8 cellular contexts compared by ENCODE assay signal in genomic region chr1:43171312-43171875, GRCh38. TPM values are rescaled to one million over a fixed set of nuclear protein-coding genes. Genes with fewer than 3 reads are reported as not detected.
A peak's percentile ranks its signal among the peaks of the same experiment; 100 is the strongest.
DNase-seq lines count a peak whose midpoint lies in the region; ATAC-seq, FAIRE-seq and TF ChIP-seq lines count a peak whose summit lies in the region.

No MANE protein-coding gene starts in this region.

- peak overlapping the region; percentile 96 for H3K4me2 ChIP-seq in BLaER1

- 0 out of 2 replicates have a peak, but pooled peaks cover 19% of the 10 kb centered on the region for H4K20me1 ChIP-seq in BLaER1

- in situ Hi-C loops in astrocyte of the spinal cord (cut with HindIII; ENCODE audit: low sequenced_read_pairs): no loop called here

- peak overlapping the region; percentile 81 for H3K9ac ChIP-seq in BLaER1

- peaks cover 44% of the 10 kb centered on the region for H3K36me3 ChIP-seq in BLaER1
- peaks cover 14 to 18% of the 10 kb centered on the region in 2 donors for H3K36me3 ChIP-seq in lung (ENCODE audit: control insufficient read depth in 2 of 2, insufficient read depth in 2 of 2, low read length in 2 of 2)
- no peaks in the 10 kb centered on the region for H3K36me3 ChIP-seq in uterus

- H3K27me3 ChIP-seq in BLaER1 (no peaks in the 10 kb centered on the region), lung (ENCODE audit: control insufficient read depth, insufficient read depth) (no peaks in the 10 kb centered on the region), uterus (no peaks in the 10 kb centered on the region)

- H3K9me3 ChIP-seq in BLaER1: no peaks in the 10 kb centered on the region
- no peaks in the 10 kb centered on the region for H3K9me3 ChIP-seq in lung (ENCODE audit: control insufficient read depth in 2 of 2, insufficient read depth in 1 of 2, low read length in 1 of 2)
- H3K9me3 ChIP-seq in uterus: no peaks in the 10 kb centered on the region

- TF ChIP-seq POLR2A in uterus (IDR thresholded peaks at IDR 0.05) (no peak), GM12891 (IDR thresholded peaks at IDR 0.05; ENCODE audit: low read depth, low read length) (no peak)

- intact Hi-C loops in uterus (cut with DNase I; ENCODE audit: low total_unique reads): no loop called here

- DNase-seq in astrocyte of the spinal cord (ENCODE audit: low read depth, low spot score) (no peak), lung (ENCODE audit: low spot score) (no peak), uterus (no peak), ecto neural progenitor cell (ENCODE audit: low spot score) (no peak), HuH-7.5 (ENCODE audit: low spot score) (no peak), GM12891 (ENCODE audit: insufficient read length, low spot score) (no peak)

- TF ChIP-seq CTCF in astrocyte of the spinal cord (IDR thresholded peaks at IDR 0.05; ENCODE audit: low read depth, low read length): no peak
- TF ChIP-seq CTCF in lung (IDR thresholded peaks at IDR 0.05; ENCODE audit: control extremely low read depth, extremely low read depth): no peak
- TF ChIP-seq CTCF in uterus (IDR thresholded peaks at IDR 0.05): no peak

- H3K4me1 ChIP-seq in BLaER1: peaks cover 21% of the 10 kb centered on the region
- peaks cover 0 to 5% of the 10 kb centered on the region in 2 donors for H3K4me1 ChIP-seq in lung (ENCODE audit: control insufficient read depth in 2 of 2, insufficient read depth in 2 of 2, low read length in 2 of 2)
- H3K4me1 ChIP-seq in uterus: peaks cover 0 to 4% of the 10 kb centered on the region in 2 donors

- 21 to 30% methylated on average over 17 of the region's 17 CpGs for WGBS in lung, 2 donors

- ATAC-seq in HG03378 (IDR thresholded peaks at IDR 0.05; ENCODE audit: unreplicated experiment): peak; percentile 5
- no peak for ATAC-seq in lung (ENCODE audit: insufficient read depth, low FRiP score)

- no peak for FAIRE-seq in GM12891 (lab: Jason Lieb, UNC)

- H3K4me3 ChIP-seq in BLaER1 (peak overlapping the region; percentile 81), astrocyte of the spinal cord (ENCODE audit: low read depth, low read length) (peak overlapping the region; percentile 97), lung (peak overlapping the region; percentile 83), uterus (peak overlapping the region; percentile 74 to 97)

- peak overlapping the region; percentile 77 for H3K27ac ChIP-seq in BLaER1
- peak overlapping the region in 1 of 2 donors; percentile 59 for H3K27ac ChIP-seq in lung (ENCODE audit: low read depth in 1 of 2, low read length in 1 of 2)
- H3K27ac ChIP-seq in uterus: peak overlapping the region in 1 of 2 donors; percentile 73

TF ChIP-seq in GM12891, 5 proteins besides CTCF, POLR2A, EP300 and RAD21:
- TF ChIP-seq TAF1 (IDR thresholded peaks at IDR 0.05; ENCODE audit: low read depth, low read length): no peak

RNA-seq across cellular contexts. Expression of gene EBNA1BP2, which starts 0.7 kb away (rescaled TPM):
- total RNA-seq in lung: 10 to 100 TPM; 35.9 to 65.3 TPM
- 10 to 100 TPM; 51.5 to 99.4 TPM for polyA plus RNA-seq in lung
- total RNA-seq in uterus: 10 to 100 TPM; 15.4 to 42.4 (median 29.6) TPM
- polyA plus RNA-seq in GM12891 (2012; ENCODE audit: low read depth, missing spikeins): 85.1 TPM

RNA-seq across cellular contexts. Expression of gene CFAP57, which starts 0.7 kb away (rescaled TPM):
- total RNA-seq in lung (10 to 100 TPM; 10.4 to 12.3 TPM), uterus (1 to 10 TPM in 3 of 4 donors, under 1 TPM in 1; 0.40 to 5.6 (median 1.8) TPM)
- polyA plus RNA-seq in lung: 1 to 10 TPM; 1.7 to 2.2 TPM
- polyA plus RNA-seq in GM12891 (2012; ENCODE audit: low read depth, missing spikeins): 4.9 TPM
